ENCODE assay signal across 24 cellular contexts in the genomic region with DNA sequence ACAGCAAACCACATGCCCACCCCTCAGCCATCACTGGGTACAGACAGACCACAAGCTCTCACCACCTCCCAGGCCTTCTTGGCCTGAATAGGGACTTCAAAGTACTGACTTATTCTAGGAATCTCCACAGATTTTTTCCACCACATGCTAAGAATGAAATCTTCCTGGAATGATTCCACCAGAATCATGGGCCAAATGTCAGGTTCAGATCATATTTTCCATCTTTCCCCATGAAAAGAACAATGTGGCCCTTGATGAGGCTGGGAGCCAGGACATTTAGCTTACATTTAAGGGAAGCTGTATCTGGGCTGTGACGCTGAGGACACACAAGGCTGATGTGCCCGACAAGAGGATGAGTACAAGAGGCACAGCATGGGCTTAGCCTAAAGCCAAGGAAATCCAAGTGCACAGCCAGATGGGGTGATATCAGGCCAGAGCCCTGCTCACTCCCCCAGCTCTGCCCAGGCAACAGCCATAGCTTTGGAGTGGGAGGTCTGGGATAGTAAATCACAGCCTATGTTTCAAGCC. TPM values are rescaled to one million over a fixed set of nuclear protein-coding genes. Genes with fewer than 3 reads are reported as not detected.
A peak's percentile ranks its signal among the peaks of the same experiment; 100 is the strongest.
DNase-seq lines count a peak whose midpoint lies in the region; ATAC-seq and TF ChIP-seq lines count a peak whose summit lies in the region.
"Had no signal": no experiment of that assay in that cellular context is flagged by ENCODE, and none has a peak within 500 bp of the region (broad histone marks: within the 10 kb centered on the region; RNA-seq: fewer than 3 reads in every experiment).

No MANE protein-coding gene starts in this region.

- no peaks in the 10 kb centered on the region for H3K4me1 ChIP-seq in GM23338 (ENCODE audit: insufficient read depth)
- H3K4me1 ChIP-seq in PC-9 (replicated peaks; ENCODE audit: insufficient read depth) = no peaks in the 10 kb centered on the region
- H3K4me1 ChIP-seq: body of pancreas, SJCRH30 had no signal

- H3K27me3 Mint-ChIP-seq in GM23338 (ENCODE audit: insufficient read depth, low read depth, poor library complexity) = peaks cover 4% of the 10 kb centered on the region
- H3K27me3 Mint-ChIP-seq: activated CD4-positive, alpha-beta memory T cell treated with anti-CD3 and anti-CD28 coated beads for 36 hours; activated T-cell treated with anti-CD3 and anti-CD28 coated beads, Interleukin-2, amount 50 U/mL, for 24 hours had no signal

- H3K36me3 ChIP-seq in WERI-Rb-1 = peaks cover 7% of the 10 kb centered on the region
- no peaks in the 10 kb centered on the region for H3K36me3 ChIP-seq in GM23338 (ENCODE audit: insufficient read depth)
- H3K36me3 ChIP-seq in PC-9 (ENCODE audit: low read depth) = no peaks in the 10 kb centered on the region
- H3K36me3 ChIP-seq: SJCRH30, thoracic aorta had no signal

- H3F3A ChIP-seq in GM23338 (replicated peaks; ENCODE audit: low read depth) (no peaks in the 10 kb centered on the region), PC-9 (ENCODE audit: insufficient read depth, low read depth) (no peaks in the 10 kb centered on the region)

- H2AFZ ChIP-seq in GM23338 (no peak overlapping the region), PC-9 (no peak overlapping the region)
- H2AFZ ChIP-seq: GM23248 had no signal

- no peaks in the 10 kb centered on the region for H3K36me3 Mint-ChIP-seq in GM23338 (ENCODE audit: low read depth)
- H3K36me3 Mint-ChIP-seq: activated CD4-positive, alpha-beta memory T cell treated with anti-CD3 and anti-CD28 coated beads for 36 hours; WTC11 had no signal

- intact Hi-C loops in sciatic nerve (cut with DNase I) = no loop called here
- intact Hi-C loops in PC-9 (cut with micrococcal nuclease; ENCODE audit: unreplicated experiment) = no loop called here

- H3K27ac ChIP-seq in WERI-Rb-1 = peak overlapping the region; percentile 17
- H3K27ac ChIP-seq in GM23338 (ENCODE audit: low read depth) = no peak overlapping the region
- H3K27ac ChIP-seq in PC-9 = no peak overlapping the region
- H3K27ac ChIP-seq: body of pancreas, GM23248, SJCRH30, thoracic aorta had no signal

- no TSS peak for BruUV-seq in PC-9 (replicated peaks; lab: Mats Ljungman, UMichigan)

- CTCF ChIA-PET in PC-9 (lab: Charles Lee) = no interaction called here

- no peaks in the 10 kb centered on the region for H3K9me3 Mint-ChIP-seq in GM23338
- H3K9me3 Mint-ChIP-seq: activated CD4-positive, alpha-beta memory T cell treated with anti-CD3 and anti-CD28 coated beads for 36 hours; activated T-cell treated with anti-CD3 and anti-CD28 coated beads, Interleukin-2, amount 50 U/mL, for 24 hours; dendritic cell treated with granulocyte-macrophage colony-stimulating factor and Interleukin-4, amounts not matched to agents 40 ng/mL and 50 ng/mL, for 4 days; neural crest cell; T-helper 2 cell treated with Interferon-gamma antibody and Interleukin-4, amounts not matched to agents 5 μg/mL and 100 μg/mL, for 36 hours; WTC11 had no signal

- H3K27me3 ChIP-seq in WERI-Rb-1 (ENCODE audit: insufficient read depth, low read depth, severe bottlenecking) (no peaks in the 10 kb centered on the region), GM23338 (ENCODE audit: insufficient read depth) (no peaks in the 10 kb centered on the region), PC-9 (ENCODE audit: insufficient read depth, low read depth) (0 out of 2 replicates have a peak, but pooled peaks cover 5% of the 10 kb centered on the region)
- H3K27me3 ChIP-seq: body of pancreas, SJCRH30 had no signal

- no peaks in the 10 kb centered on the region for H3K4me1 Mint-ChIP-seq in GM23338
- H3K4me1 Mint-ChIP-seq: neural crest cell, WTC11 had no signal

- H3K9me3 ChIP-seq in WERI-Rb-1 (ENCODE audit: severe bottlenecking) (no peaks in the 10 kb centered on the region), PC-9 (ENCODE audit: insufficient read depth, low read depth) (no peaks in the 10 kb centered on the region)
- H3K9me3 ChIP-seq: body of pancreas, SJCRH30, thoracic aorta had no signal

- TF ChIP-seq CTCF in WERI-Rb-1 (IDR thresholded peaks at IDR 0.05; ENCODE audit: low read depth, low read length) (no peak), GM23338 (conservative IDR thresholded peaks at IDR 0.05; ENCODE audit: low read depth in 2 of 2) (no peak), PC-9 (conservative IDR thresholded peaks at IDR 0.05) (no peak)

- H4K20me1 ChIP-seq in GM23338 (replicated peaks; ENCODE audit: insufficient read depth) (no peaks in the 10 kb centered on the region), PC-9 (ENCODE audit: insufficient read depth) (no peaks in the 10 kb centered on the region)

- peak; percentile 4 for DNase-seq in EH (ENCODE audit: low read depth)
- peak; percentile 86 for DNase-seq in WERI-Rb-1
- peak; percentile 59 for DNase-seq in fibroblast of gingiva (ENCODE audit: low read depth)
- DNase-seq in sciatic nerve (ENCODE audit: low spot score) = no peak
- DNase-seq in NCI-H1417 treated with DMSO at 0.1 percent for 48 hours (lab: John Stamatoyannopoulos, UW) = no peak
- DNase-seq in GM23338 (ENCODE audit: low spot score) = no peak
- DNase-seq in PC-9 = no peak
- DNase-seq: activated CD4-positive, alpha-beta memory T cell treated with anti-CD3 and anti-CD28 coated beads for 36 hours; activated naive CD4-positive, alpha-beta T cell treated with Interleukin-2 at 50 U/mL for 16 hours; activated T-cell treated with anti-CD3 and anti-CD28 coated beads, Interleukin-2, amount 50 U/mL, for 24 hours; body of pancreas; GM23248; Kasumi-1; left cardiac atrium; midbrain; NCI-H1417; NCI-H526 treated with DMSO at 0.1 percent for 48 hours; SJCRH30; stimulated activated CD4-positive, alpha-beta T cell treated with anti-CD3 and anti-CD28 coated beads, Interleukin-15, amount 100 ng/mL, for 24 hours had no signal

- H3K79me2 ChIP-seq in GM23338 (replicated peaks; ENCODE audit: insufficient read depth) (no peaks in the 10 kb centered on the region), PC-9 (ENCODE audit: low read depth) (no peaks in the 10 kb centered on the region)

- no peak overlapping the region for H3K4me2 ChIP-seq in GM23338
- no peak overlapping the region for H3K4me2 ChIP-seq in PC-9

- no peak overlapping the region for H3K27ac Mint-ChIP-seq in GM23338
- H3K27ac Mint-ChIP-seq: activated CD4-positive, alpha-beta memory T cell treated with anti-CD3 and anti-CD28 coated beads for 36 hours; activated T-cell treated with anti-CD3 and anti-CD28 coated beads, Interleukin-2, amount 50 U/mL, for 24 hours; dendritic cell treated with granulocyte-macrophage colony-stimulating factor and Interleukin-4, amounts not matched to agents 40 ng/mL and 50 ng/mL, for 4 days; T-helper 2 cell treated with Interferon-gamma antibody and Interleukin-4, amounts not matched to agents 5 μg/mL and 100 μg/mL, for 36 hours; WTC11 had no signal

- H3K4me3 Mint-ChIP-seq in GM23338 = no peak overlapping the region
- H3K4me3 Mint-ChIP-seq: activated CD4-positive, alpha-beta memory T cell treated with anti-CD3 and anti-CD28 coated beads for 36 hours; activated T-cell treated with anti-CD3 and anti-CD28 coated beads, Interleukin-2, amount 50 U/mL, for 24 hours; dendritic cell treated with granulocyte-macrophage colony-stimulating factor and Interleukin-4, amounts not matched to agents 40 ng/mL and 50 ng/mL, for 4 days; neural crest cell; T-helper 2 cell treated with Interferon-gamma antibody and Interleukin-4, amounts not matched to agents 5 μg/mL and 100 μg/mL, for 36 hours; WTC11 had no signal

- peak; percentile 74 for ATAC-seq in sciatic nerve
- no peak for ATAC-seq in GM23338
- ATAC-seq: body of pancreas, WTC11 had no signal

- POLR2A ChIA-PET in PC-9 (lab: Charles Lee; ENCODE audit: unreplicated experiment) = no interaction called here

- H3K4me3 ChIP-seq in WERI-Rb-1 (ENCODE audit: low read depth, low read length) (no peak overlapping the region), GM23338 (no peak overlapping the region), PC-9 (no peak overlapping the region)
- H3K4me3 ChIP-seq: body of pancreas, GM23248, SJCRH30, thoracic aorta had no signal

- H3K9me2 ChIP-seq in GM23338 (ENCODE audit: insufficient read depth) (no peaks in the 10 kb centered on the region), PC-9 (ENCODE audit: insufficient read depth) (no peaks in the 10 kb centered on the region)

TF ChIP-seq in GM23338, 12 proteins besides CTCF, POLR2A, EP300 and RAD21:
- TF ChIP-seq ZNF114 (CRISPR knock-in tag; IDR thresholded peaks at IDR 0.05) (no peak), STAT1 (IDR thresholded peaks at IDR 0.05; ENCODE audit: unreplicated experiment) (no peak), NANOG (IDR thresholded peaks at IDR 0.05; ENCODE audit: borderline replicate concordance) (no peak), CREB1 (CRISPR knock-in tag; IDR thresholded peaks at IDR 0.05; ENCODE audit: low read depth) (no peak), EZH2 (IDR thresholded peaks at IDR 0.05; ENCODE audit: low read depth, unreplicated experiment) (no peak), ZNF331 (CRISPR knock-in tag; IDR thresholded peaks at IDR 0.05; ENCODE audit: low read depth) (no peak)
TF ChIP-seq in GM23338: peak in this region for 0.

RNA-seq across cellular contexts. Expression of a gene that starts 28.1 kb away (rescaled TPM):
- total RNA-seq in sciatic nerve (3.3 TPM), PC-9 (2021) (not detected in 2 replicates)
- 3.6 and 4.6 TPM in 2 replicates for total RNA-seq in GM23338 (2014; rRNA removed; shearing (Covaris generic))
- polyA plus RNA-seq in GM23338 (2016; fragmentation: Nextera tagmentation; extraction: Ambion mirVana) = 0.76 and 1.1 TPM in 2 replicates
- total RNA-seq: SJCRH30 had no signal
- polyA plus RNA-seq: GM23248 had no signal

RNA-seq across cellular contexts. Expression of a gene that starts 37.8 kb away (rescaled TPM):
- total RNA-seq in sciatic nerve (not detected), PC-9 (2021) (not detected in 2 replicates)
- total RNA-seq in GM23338 (2014; rRNA removed; shearing (Covaris generic)) = not detected in 2 replicates
- not detected in 2 replicates for polyA plus RNA-seq in GM23338 (2016; fragmentation: Nextera tagmentation; extraction: Ambion mirVana)
- total RNA-seq: GM23248, left cardiac atrium, neural crest cell, SJCRH30, thoracic aorta, WTC11 had no signal
- polyA plus RNA-seq: GM23248 had no signal

Comparison
In these comparisons a context has a peak if more than half of its experiments do, and no peak if none do; other contexts are left out.
1. DNase-seq: peak in EH (single experiment), WERI-Rb-1 (single experiment) and fibroblast of gingiva (single experiment); none in sciatic nerve (single experiment), NCI-H1417 treated with DMSO at 0.1 percent for 48 hours (single experiment), GM23338 (single experiment) and PC-9 (0 of 2).